In genomic region chr7:112272921-112273561, GRCh38 we compare ENCODE assay signal across 14 cellular contexts.
DNase-seq lines count a peak whose midpoint lies in the region; ATAC-seq lines count a peak whose summit lies in the region.
"Had no signal": no experiment of that assay in that cellular context is flagged by ENCODE, and none has a peak within 500 bp of the region (broad histone marks: within the 10 kb centered on the region; RNA-seq: fewer than 3 reads in every experiment).

No MANE protein-coding gene starts in this region.

- H3K4me1 Mint-ChIP-seq in activated naive CD4-positive, alpha-beta T cell treated with anti-CD3 and anti-CD28 coated beads for 36 hours (ENCODE audit: low read depth) = peaks cover 15% of the 10 kb centered on the region
- H3K4me1 Mint-ChIP-seq in activated naive CD8-positive, alpha-beta T cell treated with anti-CD3 and anti-CD28 coated beads, Interleukin-2, amount 50 U/mL, for 24 hours = peaks cover 2% of the 10 kb centered on the region

- peak; percentile 33 for DNase-seq in activated naive CD4-positive, alpha-beta T cell treated with anti-CD3 and anti-CD28 coated beads for 36 hours
- DNase-seq in activated naive CD4-positive, alpha-beta T cell treated with Interleukin-2 at 50 U/mL for 16 hours = no peak
- peak; percentile 45 for DNase-seq in MV-4-11 (lab: John Stamatoyannopoulos, UW)
- DNase-seq in activated naive CD8-positive, alpha-beta T cell treated with anti-CD3 and anti-CD28 coated beads, Interleukin-2, amount 50 U/mL, for 24 hours = no peak
- DNase-seq in trophoblast cell = no peak
- no peak for DNase-seq in NCI-H2171 (lab: John Stamatoyannopoulos, UW)
- DNase-seq in NCI-H1694 treated with DMSO at 0.1 percent for 48 hours (lab: John Stamatoyannopoulos, UW) = no peak
- DNase-seq: activated effector memory CD4-positive, alpha-beta T cell treated with anti-CD3 and anti-CD28 coated beads, Interleukin-2, amount 50 U/mL, for 16 hours; effector CD8-positive, alpha-beta T cell; GOT3; occipital lobe had no signal

- H3K4me3 ChIP-seq in trophoblast cell (ENCODE audit: low read depth, low read length) = peak overlapping the region; percentile 50

- H3K79me1 ChIP-seq in trophoblast cell (ENCODE audit: low read length) = no peaks in the 10 kb centered on the region

- no peaks in the 10 kb centered on the region for H3K27me3 ChIP-seq in trophoblast cell (ENCODE audit: insufficient read depth, low read length)

- no peak overlapping the region for H2BK120ac ChIP-seq in trophoblast cell (ENCODE audit: insufficient read depth, low read length, poor library complexity)

- no peak overlapping the region for H3K4me3 Mint-ChIP-seq in activated naive CD4-positive, alpha-beta T cell treated with anti-CD3 and anti-CD28 coated beads for 36 hours
- no peak overlapping the region for H3K4me3 Mint-ChIP-seq in activated naive CD8-positive, alpha-beta T cell treated with anti-CD3 and anti-CD28 coated beads, Interleukin-2, amount 50 U/mL, for 24 hours
- H3K4me3 Mint-ChIP-seq: B cell had no signal

- H3K79me2 ChIP-seq in trophoblast cell (ENCODE audit: control insufficient read depth, insufficient read depth, low read length, poor library complexity) = no peaks in the 10 kb centered on the region

- H2AFZ ChIP-seq in trophoblast cell (ENCODE audit: insufficient read depth, low read length, poor library complexity) = no peak overlapping the region

- H4K12ac ChIP-seq in trophoblast cell (ENCODE audit: low read depth, low read length) = no peak overlapping the region

- no peak overlapping the region for H3K14ac ChIP-seq in trophoblast cell (ENCODE audit: low read length)

- no peak overlapping the region for H3K4ac ChIP-seq in trophoblast cell (ENCODE audit: low read depth, low read length)

- peak; percentile 46 for ATAC-seq in activated naive CD8-positive, alpha-beta T cell treated with anti-CD3 and anti-CD28 coated beads, Interleukin-2, amount 50 U/mL, for 24 hours
- no peak for ATAC-seq in GM18870 (IDR thresholded peaks at IDR 0.05; ENCODE audit: unreplicated experiment)

- intact Hi-C loops in activated naive CD4-positive, alpha-beta T cell treated with anti-CD3 and anti-CD28 coated beads for 36 hours (cut with micrococcal nuclease) = no loop called here

- no peak overlapping the region for H3K23ac ChIP-seq in trophoblast cell (ENCODE audit: low read length)

- no peak overlapping the region for H3K27ac Mint-ChIP-seq in activated naive CD4-positive, alpha-beta T cell treated with anti-CD3 and anti-CD28 coated beads for 36 hours
- H3K27ac Mint-ChIP-seq in activated naive CD8-positive, alpha-beta T cell treated with anti-CD3 and anti-CD28 coated beads, Interleukin-2, amount 50 U/mL, for 24 hours = no peak overlapping the region
- H3K27ac Mint-ChIP-seq: B cell had no signal

- no peak overlapping the region for H3K4me2 ChIP-seq in trophoblast cell (ENCODE audit: low read length)

- H4K91ac ChIP-seq in trophoblast cell (ENCODE audit: low read depth, low read length) = no peak overlapping the region

- no peaks in the 10 kb centered on the region for H3K36me3 Mint-ChIP-seq in activated naive CD4-positive, alpha-beta T cell treated with anti-CD3 and anti-CD28 coated beads for 36 hours (ENCODE audit: low read depth)
- H3K36me3 Mint-ChIP-seq in activated naive CD8-positive, alpha-beta T cell treated with anti-CD3 and anti-CD28 coated beads, Interleukin-2, amount 50 U/mL, for 24 hours (ENCODE audit: low read depth) = peaks cover 3% of the 10 kb centered on the region

- no peak overlapping the region for H3K18ac ChIP-seq in trophoblast cell (ENCODE audit: low read length)

- H3K27me3 Mint-ChIP-seq in activated naive CD4-positive, alpha-beta T cell treated with anti-CD3 and anti-CD28 coated beads for 36 hours (ENCODE audit: low read depth) = no peaks in the 10 kb centered on the region
- no peaks in the 10 kb centered on the region for H3K27me3 Mint-ChIP-seq in activated naive CD8-positive, alpha-beta T cell treated with anti-CD3 and anti-CD28 coated beads, Interleukin-2, amount 50 U/mL, for 24 hours
- H3K27me3 Mint-ChIP-seq: B cell had no signal

- H3K9me3 ChIP-seq in trophoblast cell (ENCODE audit: insufficient read depth, low read depth, low read length) = no peaks in the 10 kb centered on the region

- peaks cover 0 to 4% of the 10 kb centered on the region in 2 experiments for H3K4me1 ChIP-seq in trophoblast cell (ENCODE audit: control insufficient read depth in 1 of 2, insufficient read depth in 2 of 2, low read length in 2 of 2)

- H2AK5ac ChIP-seq in trophoblast cell (ENCODE audit: low read length) = no peak overlapping the region

- H3K9me3 Mint-ChIP-seq in activated naive CD4-positive, alpha-beta T cell treated with anti-CD3 and anti-CD28 coated beads for 36 hours = peaks cover under 1% of the 10 kb centered on the region
- H3K9me3 Mint-ChIP-seq in activated naive CD8-positive, alpha-beta T cell treated with anti-CD3 and anti-CD28 coated beads, Interleukin-2, amount 50 U/mL, for 24 hours = no peaks in the 10 kb centered on the region

- no peak overlapping the region for H3K9ac ChIP-seq in trophoblast cell (ENCODE audit: low read length)

- no peak overlapping the region for H2BK12ac ChIP-seq in trophoblast cell (ENCODE audit: low read length)

- CTCF ChIA-PET in activated naive CD4-positive, alpha-beta T cell treated with anti-CD3 and anti-CD28 coated beads for 36 hours (lab: Charles Lee) = no interaction called here

- no peak overlapping the region for H2BK5ac ChIP-seq in trophoblast cell (ENCODE audit: low read depth, low read length, poor library complexity)

- no peak overlapping the region for H3K27ac ChIP-seq in trophoblast cell (ENCODE audit: low read depth, low read length)
- H3K27ac ChIP-seq: HL-60 had no signal

- peaks cover 0 to 2% of the 10 kb centered on the region in 2 experiments for H3K36me3 ChIP-seq in trophoblast cell (ENCODE audit: control insufficient read depth in 1 of 2, insufficient read depth in 2 of 2, low read length in 2 of 2)

- no peak overlapping the region for H4K8ac ChIP-seq in trophoblast cell (ENCODE audit: low read depth, low read length)

- WGBS in trophoblast cell (ENCODE audit: extremely low coverage, insufficient coverage, insufficient read length) = no CpG with 5 or more reads among the region's 7 CpGs

Comparison
In these comparisons a context has a peak if more than half of its experiments do, and no peak if none do; other contexts are left out.
1. DNase-seq: peak in activated naive CD4-positive, alpha-beta T cell treated with anti-CD3 and anti-CD28 coated beads for 36 hours (single experiment) and MV-4-11 (single experiment); none in activated naive CD4-positive, alpha-beta T cell treated with Interleukin-2 at 50 U/mL for 16 hours (single experiment), activated naive CD8-positive, alpha-beta T cell treated with anti-CD3 and anti-CD28 coated beads, Interleukin-2, amount 50 U/mL, for 24 hours (single experiment), trophoblast cell (0 of 2), NCI-H2171 (single experiment) and NCI-H1694 treated with DMSO at 0.1 percent for 48 hours (single experiment).